Comparison of ENCODE assay signal across 8 cellular contexts in the genomic region with DNA sequence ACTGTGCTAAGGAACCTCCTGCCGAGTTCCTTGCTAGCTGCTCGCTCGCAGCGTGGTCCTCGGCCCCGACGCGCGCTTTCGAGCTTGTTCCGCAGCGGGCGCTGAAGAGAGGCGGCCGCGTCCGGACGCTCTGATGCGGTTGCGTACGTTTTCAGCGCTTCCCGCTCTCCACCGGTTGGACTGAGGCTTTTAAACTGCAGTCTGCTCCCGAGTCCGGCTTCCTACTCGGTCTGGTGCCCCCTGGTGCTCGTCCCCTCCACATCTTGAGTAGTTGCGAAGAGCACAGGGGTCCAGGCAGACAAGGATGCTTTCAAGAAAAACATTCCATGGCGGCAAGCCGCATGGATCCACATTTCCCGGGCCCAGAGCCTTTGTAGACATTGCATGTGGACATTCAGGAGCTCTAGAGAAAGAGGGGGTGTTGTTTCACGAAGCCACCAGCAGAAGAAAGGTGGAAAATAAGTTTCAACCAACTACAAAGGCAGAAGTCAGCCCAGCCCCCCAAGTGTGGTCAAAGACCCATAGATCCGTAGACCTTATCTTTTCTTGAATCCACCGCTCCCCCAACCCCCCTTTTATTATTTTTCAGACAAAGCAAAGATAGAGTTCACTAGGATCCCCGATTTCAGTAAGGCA. TPM values are rescaled to one million over a fixed set of nuclear protein-coding genes. Genes with fewer than 3 reads are reported as not detected.
A peak's percentile ranks its signal among the peaks of the same experiment; 100 is the strongest.
DNase-seq lines count a peak whose midpoint lies in the region; ATAC-seq, FAIRE-seq and TF ChIP-seq lines count a peak whose summit lies in the region.

No MANE protein-coding gene starts in this region.

- H3K9ac ChIP-seq in HUES64 (ENCODE audit: low read depth, low read length): peak overlapping the region; percentile 88
- H3K9ac ChIP-seq in OCI-LY1 (ENCODE audit: low read length): peak overlapping the region; percentile 81

- no peak for DNase-seq in D721Med (ENCODE audit: insufficient read length, low spot score)
- DNase-seq in activated T-cell treated with anti-CD3 and anti-CD28 coated beads for 1 hour (ENCODE audit: low read depth): peak; percentile 71
- DNase-seq in erythroblast (lab: John Stamatoyannopoulos, UW): peak; percentile 97
- DNase-seq in mucosa of gallbladder (ENCODE audit: low spot score): peak; percentile 91
- DNase-seq in stimulated activated CD8-positive, alpha-beta memory T cell treated with anti-CD3 and anti-CD28 coated beads, Interleukin-4, amount 100 ng/mL, for 1 hour (ENCODE audit: low read depth in 2 of 2, low spot score in 1 of 2): peak; percentile 52 to 70

- 1% methylated on average over 36 of the region's 36 CpGs for WGBS in HUES64

- H3F3A ChIP-seq in OCI-LY1 (ENCODE audit: insufficient read depth, low read length): peaks cover 15% of the 10 kb centered on the region; the same call in 1 of the 2 replicates

- peaks cover 32% of the 10 kb centered on the region for H3K79me2 ChIP-seq in OCI-LY1 (ENCODE audit: insufficient read depth, low read length)

- 0 out of 2 replicates have a peak overlapping the region, but pooled peaks have one; percentile 9 for H2AFZ ChIP-seq in OCI-LY1 (ENCODE audit: low read length)

- no peak for FAIRE-seq in D721Med (lab: Jason Lieb, UNC)

- peak overlapping the region; percentile 71 for H3K4me3 ChIP-seq in HUES64 (ENCODE audit: low read length)
- peak overlapping the region; percentile 86 for H3K4me3 ChIP-seq in OCI-LY1 (ENCODE audit: low read depth, low read length, poor library complexity, severe bottlenecking)

- no peaks in the 10 kb centered on the region for H3K9me2 ChIP-seq in OCI-LY1 (ENCODE audit: low read depth, low read length)

- peak overlapping the region; percentile 87 for H3K4me2 ChIP-seq in OCI-LY1 (ENCODE audit: low read length)

- H3K4me1 ChIP-seq in HUES64 (ENCODE audit: insufficient read depth, low read length) (peaks cover 28% of the 10 kb centered on the region), OCI-LY1 (ENCODE audit: insufficient read depth, low read length, severe bottlenecking) (peaks cover 38% of the 10 kb centered on the region)

- H4K20me1 ChIP-seq in OCI-LY1 (ENCODE audit: insufficient read depth, low read length): no peaks in the 10 kb centered on the region

- H3K27me3 ChIP-seq in HUES64 (ENCODE audit: insufficient read depth, low read length) (no peaks in the 10 kb centered on the region; the same call in 1 of the 2 replicates), OCI-LY1 (ENCODE audit: insufficient read depth, low read length) (no peaks in the 10 kb centered on the region)

- TF ChIP-seq CTCF in D721Med (IDR thresholded peaks at IDR 0.05; ENCODE audit: insufficient read depth, missing control alignments) (peak; percentile 80), OCI-LY1 (IDR thresholded peaks at IDR 0.05; ENCODE audit: low read length) (peak; percentile 98)

- TF ChIP-seq POLR2A in erythroblast (IDR thresholded peaks at IDR 0.05; ENCODE audit: low read length): peak; percentile 94

- 0 out of 2 replicates have a peak, but pooled peaks cover 2% of the 10 kb centered on the region for H3K36me3 ChIP-seq in HUES64 (ENCODE audit: insufficient read depth, low read length)
- peaks cover 15% of the 10 kb centered on the region for H3K36me3 ChIP-seq in OCI-LY1 (ENCODE audit: insufficient read depth, low read length)

- H3K9me3 ChIP-seq in HUES64 (ENCODE audit: insufficient read depth, low read depth, low read length) (no peaks in the 10 kb centered on the region), OCI-LY1 (ENCODE audit: low read length) (no peaks in the 10 kb centered on the region)

- peak overlapping the region; percentile 82 for H3K27ac ChIP-seq in HUES64 (ENCODE audit: low read depth, low read length)
- H3K27ac ChIP-seq in OCI-LY1 (ENCODE audit: low read depth, low read length, poor library complexity, severe bottlenecking): peak overlapping the region; percentile 92

- ATAC-seq in GM21390 (IDR thresholded peaks at IDR 0.05; ENCODE audit: unreplicated experiment): peak; percentile 36

RNA-seq across cellular contexts. Expression of a gene that starts 1.1 kb away (rescaled TPM):
- polyA plus RNA-seq in HUES64 (2013, experiment 1 of 2): 77.0 TPM
- 81.1 TPM for polyA plus RNA-seq in HUES64 (2013, experiment 2 of 2)
- total RNA-seq in mucosa of gallbladder: 170 TPM
